ENCODE assay signal across 1 cellular context in the genomic region with DNA sequence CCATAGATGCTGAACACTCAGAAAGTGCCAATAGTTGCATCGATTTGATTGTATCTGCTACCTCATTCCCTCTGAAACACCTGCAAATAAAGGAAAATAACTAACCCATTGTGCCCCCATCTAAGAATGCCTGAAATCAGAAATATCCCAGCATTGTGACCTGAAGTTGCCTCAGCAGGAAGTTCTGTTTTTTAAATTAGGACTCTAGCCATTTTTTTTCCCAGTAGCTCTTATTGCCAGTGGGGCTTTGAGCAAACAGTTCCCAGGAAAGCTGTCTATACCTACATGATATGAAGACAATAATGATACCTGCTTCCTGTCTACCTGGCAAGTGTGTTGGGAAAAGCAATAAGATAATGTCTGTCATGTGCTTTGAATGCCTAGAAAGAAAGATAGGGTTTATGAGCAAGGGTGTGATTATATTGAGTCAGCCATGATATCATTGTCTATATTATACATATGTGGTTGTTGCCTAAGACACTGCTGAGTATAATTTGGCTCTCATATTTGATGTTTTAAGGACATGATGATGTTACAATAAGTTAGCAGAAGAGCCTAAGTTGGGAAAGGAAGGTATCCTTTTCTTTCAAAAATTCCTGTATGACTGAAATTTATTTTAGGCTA.
TF ChIP-seq lines count a peak whose summit lies in the region.

No MANE protein-coding gene starts in this region.

TF ChIP-seq in HEK293, 187 proteins besides CTCF, POLR2A, EP300 and RAD21 (continued from another document):
- TF ChIP-seq, protein P1, sequence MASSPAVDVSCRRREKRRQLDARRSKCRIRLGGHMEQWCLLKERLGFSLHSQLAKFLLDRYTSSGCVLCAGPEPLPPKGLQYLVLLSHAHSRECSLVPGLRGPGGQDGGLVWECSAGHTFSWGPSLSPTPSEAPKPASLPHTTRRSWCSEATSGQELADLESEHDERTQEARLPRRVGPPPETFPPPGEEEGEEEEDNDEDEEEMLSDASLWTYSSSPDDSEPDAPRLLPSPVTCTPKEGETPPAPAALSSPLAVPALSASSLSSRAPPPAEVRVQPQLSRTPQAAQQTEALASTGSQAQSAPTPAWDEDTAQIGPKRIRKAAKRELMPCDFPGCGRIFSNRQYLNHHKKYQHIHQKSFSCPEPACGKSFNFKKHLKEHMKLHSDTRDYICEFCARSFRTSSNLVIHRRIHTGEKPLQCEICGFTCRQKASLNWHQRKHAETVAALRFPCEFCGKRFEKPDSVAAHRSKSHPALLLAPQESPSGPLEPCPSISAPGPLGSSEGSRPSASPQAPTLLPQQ (tag by site-specific recombination; IDR thresholded peaks at IDR 0.05) = 0 out of 2 replicates have a peak, but pooled peaks have one; percentile 27
- TF ChIP-seq ZNF2 (tag by site-specific recombination; IDR thresholded peaks at IDR 0.05) = no peak
- no peak for TF ChIP-seq ZNF707 (tag by site-specific recombination; IDR thresholded peaks at IDR 0.05)
- TF ChIP-seq, protein P2, sequence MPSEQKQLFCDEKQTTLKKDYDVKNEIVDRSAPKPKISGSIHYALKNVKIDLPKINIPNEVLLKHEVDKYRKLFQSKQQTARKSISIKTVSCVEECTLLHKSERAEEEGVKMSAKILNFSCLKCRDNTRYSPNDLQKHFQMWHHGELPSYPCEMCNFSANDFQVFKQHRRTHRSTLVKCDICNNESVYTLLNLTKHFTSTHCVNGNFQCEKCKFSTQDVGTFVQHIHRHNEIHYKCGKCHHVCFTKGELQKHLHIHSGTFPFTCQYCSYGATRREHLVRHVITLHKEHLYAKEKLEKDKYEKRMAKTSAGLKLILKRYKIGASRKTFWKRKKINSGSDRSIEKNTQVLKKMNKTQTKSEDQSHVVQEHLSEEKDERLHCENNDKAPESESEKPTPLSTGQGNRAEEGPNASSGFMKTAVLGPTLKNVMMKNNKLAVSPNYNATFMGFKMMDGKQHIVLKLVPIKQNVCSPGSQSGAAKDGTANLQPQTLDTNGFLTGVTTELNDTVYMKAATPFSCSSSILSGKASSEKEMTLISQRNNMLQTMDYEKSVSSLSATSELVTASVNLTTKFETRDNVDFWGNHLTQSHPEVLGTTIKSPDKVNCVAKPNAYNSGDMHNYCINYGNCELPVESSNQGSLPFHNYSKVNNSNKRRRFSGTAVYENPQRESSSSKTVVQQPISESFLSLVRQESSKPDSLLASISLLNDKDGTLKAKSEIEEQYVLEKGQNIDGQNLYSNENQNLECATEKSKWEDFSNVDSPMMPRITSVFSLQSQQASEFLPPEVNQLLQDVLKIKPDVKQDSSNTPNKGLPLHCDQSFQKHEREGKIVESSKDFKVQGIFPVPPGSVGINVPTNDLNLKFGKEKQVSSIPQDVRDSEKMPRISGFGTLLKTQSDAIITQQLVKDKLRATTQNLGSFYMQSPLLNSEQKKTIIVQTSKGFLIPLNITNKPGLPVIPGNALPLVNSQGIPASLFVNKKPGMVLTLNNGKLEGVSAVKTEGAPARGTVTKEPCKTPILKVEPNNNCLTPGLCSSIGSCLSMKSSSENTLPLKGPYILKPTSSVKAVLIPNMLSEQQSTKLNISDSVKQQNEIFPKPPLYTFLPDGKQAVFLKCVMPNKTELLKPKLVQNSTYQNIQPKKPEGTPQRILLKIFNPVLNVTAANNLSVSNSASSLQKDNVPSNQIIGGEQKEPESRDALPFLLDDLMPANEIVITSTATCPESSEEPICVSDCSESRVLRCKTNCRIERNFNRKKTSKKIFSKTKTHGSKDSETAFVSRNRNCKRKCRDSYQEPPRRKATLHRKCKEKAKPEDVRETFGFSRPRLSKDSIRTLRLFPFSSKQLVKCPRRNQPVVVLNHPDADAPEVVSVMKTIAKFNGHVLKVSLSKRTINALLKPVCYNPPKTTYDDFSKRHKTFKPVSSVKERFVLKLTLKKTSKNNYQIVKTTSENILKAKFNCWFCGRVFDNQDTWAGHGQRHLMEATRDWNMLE (tag by site-specific recombination; conservative IDR thresholded peaks at IDR 0.05; ENCODE audit: low read depth) = peak; percentile 46
